Comparison of ENCODE assay signal across 8 cellular contexts in the genomic region with DNA sequence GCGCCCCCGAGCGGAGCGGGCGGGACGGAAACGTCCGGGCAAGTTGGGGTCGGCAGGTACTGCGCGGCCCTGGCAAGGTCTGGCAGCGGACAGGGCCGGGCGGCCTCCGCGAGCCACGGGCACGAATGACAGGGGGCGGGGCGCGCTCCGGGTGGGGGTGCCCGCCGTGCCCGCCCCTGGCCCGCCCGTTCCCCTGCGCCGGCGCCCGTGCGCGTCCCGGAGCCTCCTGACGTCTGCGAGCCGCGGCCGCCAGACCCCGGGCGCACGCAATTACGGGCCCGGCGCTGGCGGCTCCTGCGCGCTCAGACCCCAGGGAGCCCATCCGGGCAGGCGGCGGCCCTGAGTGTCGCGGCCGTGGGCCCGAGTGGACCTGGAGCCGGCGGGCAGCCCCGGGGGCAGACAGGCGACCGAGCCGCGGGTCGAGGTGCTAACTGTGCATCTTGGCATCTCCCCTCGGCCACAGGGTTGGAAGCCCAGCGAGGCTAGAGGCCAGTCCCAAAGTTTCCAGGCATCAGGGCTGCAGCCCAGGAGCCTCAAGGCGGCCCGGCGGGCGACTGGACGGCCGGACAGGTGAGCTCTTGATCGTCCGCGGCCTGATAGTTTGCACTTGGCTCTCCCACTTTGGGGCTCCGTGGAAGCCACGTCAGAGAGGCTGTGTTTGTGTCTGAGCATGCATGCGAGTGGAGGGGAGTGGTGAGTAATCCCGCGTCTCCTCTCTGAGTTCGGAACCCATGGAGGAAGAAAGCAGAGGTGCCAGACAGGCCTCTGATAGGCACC. TPM values are rescaled to one million over a fixed set of nuclear protein-coding genes. Genes with fewer than 3 reads are reported as not detected.
DNase-seq lines count a peak whose midpoint lies in the region; ATAC-seq lines count a peak whose summit lies in the region.

No MANE protein-coding gene starts in this region.

- POLR2A ChIA-PET in naive thymus-derived CD8-positive, alpha-beta T cell (lab: Charles Lee), result interaction anchor here (0.6 to 9.7 kb wide), 14 partner anchors 9 to 283 kb away, joined by 3 to 246 read pairs (median 8); a partner anchor contains a TSS

- H3K4me3 Mint-ChIP-seq in naive thymus-derived CD8-positive, alpha-beta T cell, result peak overlapping the region; percentile 62 to 90 (median 76)

- peak; percentile 15 for ATAC-seq in GM19328 (IDR thresholded peaks at IDR 0.05; ENCODE audit: unreplicated experiment)
- peak; percentile 16 for ATAC-seq in HG03439 (IDR thresholded peaks at IDR 0.05; ENCODE audit: unreplicated experiment)
- peak; percentile 49 for ATAC-seq in esophagus mucosa
- ATAC-seq in naive thymus-derived CD8-positive, alpha-beta T cell, result peak; percentile 3 to 21
- ATAC-seq in HG03039 (IDR thresholded peaks at IDR 0.05; ENCODE audit: unreplicated experiment), result no peak

- no peaks in the 10 kb centered on the region for H3K9me3 Mint-ChIP-seq in naive thymus-derived CD8-positive, alpha-beta T cell

- H3K27ac Mint-ChIP-seq in naive thymus-derived CD8-positive, alpha-beta T cell, result peak overlapping the region in 8 of 10 donors; percentile 74 to 93 (median 87)

- H3K27me3 Mint-ChIP-seq in naive thymus-derived CD8-positive, alpha-beta T cell, result no peaks in the 10 kb centered on the region

- DNase-seq in CD1c-positive myeloid dendritic cell (ENCODE audit: extremely low spot score) (peak; percentile 63), SHP77 treated with DMSO at 0.1 percent for 48 hours (lab: John Stamatoyannopoulos, UW) (no peak)
- peak; percentile 55 for DNase-seq in activated CD4-positive, CD25-positive, alpha-beta regulatory T cell treated with anti-CD3 and anti-CD28 coated beads, Interleukin-2, amount 50 U/mL, for 72 hours
- DNase-seq in naive thymus-derived CD8-positive, alpha-beta T cell, result peak in 6 of 10 donors; percentile 26 to 69 (median 51)

- peaks cover 8 to 33% (median 31%) of the 10 kb centered on the region in 4 donors for H3K4me1 Mint-ChIP-seq in naive thymus-derived CD8-positive, alpha-beta T cell

- no peaks in the 10 kb centered on the region for H3K36me3 Mint-ChIP-seq in naive thymus-derived CD8-positive, alpha-beta T cell

RNA-seq across cellular contexts. Expression of a gene that starts 0.9 kb away (rescaled TPM):
- total RNA-seq in esophagus mucosa, result 87.5 TPM
- 100 to 1,000 TPM; 109 to 122 TPM for total RNA-seq in naive thymus-derived CD8-positive, alpha-beta T cell
- polyA plus RNA-seq in naive thymus-derived CD8-positive, alpha-beta T cell, result 10 to 100 TPM; 23.6 to 31.1 (median 27.2) TPM

RNA-seq across cellular contexts. Expression of a gene that starts 15.7 kb away (rescaled TPM):
- 0.92 TPM for total RNA-seq in esophagus mucosa
- 1 to 10 TPM; 3.6 to 6.1 TPM for total RNA-seq in naive thymus-derived CD8-positive, alpha-beta T cell
- 1 to 10 TPM in 2 of 3 donors, not detected in 1; 1.1 to 2.4 TPM for polyA plus RNA-seq in naive thymus-derived CD8-positive, alpha-beta T cell

RNA-seq across cellular contexts. Expression of a gene that starts 16.3 kb away (rescaled TPM):
- total RNA-seq in esophagus mucosa, result 5.7 TPM
- 1 to 10 TPM; 3.7 to 3.8 TPM for total RNA-seq in naive thymus-derived CD8-positive, alpha-beta T cell
- polyA plus RNA-seq in naive thymus-derived CD8-positive, alpha-beta T cell, result 1 to 10 TPM in 1 of 3 donors, under 1 TPM in 2; 0.75 to 2.4 (median 0.89) TPM

RNA-seq across cellular contexts. Expression of a gene that starts 41.6 kb away (rescaled TPM):
- 106 TPM for total RNA-seq in esophagus mucosa
- 100 to 1,000 TPM; 158 to 162 TPM for total RNA-seq in naive thymus-derived CD8-positive, alpha-beta T cell
- 100 to 1,000 TPM; 219 to 290 (median 248) TPM for polyA plus RNA-seq in naive thymus-derived CD8-positive, alpha-beta T cell

RNA-seq across cellular contexts. Expression of a gene that starts 42.6 kb away (rescaled TPM):
- total RNA-seq in esophagus mucosa, result 10.9 TPM
- 10 to 100 TPM; 43.6 to 44.3 TPM for total RNA-seq in naive thymus-derived CD8-positive, alpha-beta T cell
- polyA plus RNA-seq in naive thymus-derived CD8-positive, alpha-beta T cell, result 10 to 100 TPM; 11.8 to 19.7 (median 12.7) TPM
